ENCODE assay signal across 8 cellular contexts in the genomic region with DNA sequence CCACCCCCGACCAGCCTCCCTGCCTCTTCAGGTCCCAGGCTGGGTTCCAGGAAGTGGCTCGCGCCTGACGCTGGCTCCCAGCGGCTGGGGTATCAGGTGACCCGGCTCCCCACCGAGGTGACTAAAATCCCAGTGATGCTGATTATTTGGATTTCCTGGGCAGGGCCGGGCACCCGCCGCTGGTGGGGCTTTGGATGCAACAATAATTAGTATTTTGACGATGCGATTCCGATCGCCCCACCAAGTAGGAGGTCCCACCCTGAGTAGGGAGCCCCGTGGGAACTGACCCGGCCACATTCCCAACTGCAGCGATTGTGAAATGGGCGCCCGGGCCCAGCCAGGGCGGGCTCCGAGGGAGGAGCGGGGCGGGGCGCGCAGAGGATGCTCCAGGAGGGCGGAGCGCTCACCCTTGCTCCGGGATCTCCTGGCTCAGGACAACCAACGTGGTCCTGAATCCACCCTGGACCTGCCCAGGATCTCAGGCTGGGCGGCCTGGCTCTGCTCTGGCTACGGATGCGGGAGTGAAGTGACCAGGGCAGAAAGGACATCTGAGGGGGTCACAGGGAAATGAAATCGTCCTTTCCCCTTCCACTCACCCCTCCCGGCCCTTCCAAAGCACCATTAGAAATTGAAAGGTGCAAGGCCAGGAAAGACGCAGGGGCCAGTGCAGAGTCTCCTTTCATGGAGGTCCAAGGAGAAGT. TPM values are rescaled to one million over a fixed set of nuclear protein-coding genes. Genes with fewer than 3 reads are reported as not detected.
A peak's percentile ranks its signal among the peaks of the same experiment; 100 is the strongest.
DNase-seq lines count a peak whose midpoint lies in the region; ATAC-seq and TF ChIP-seq lines count a peak whose summit lies in the region.

No MANE protein-coding gene starts in this region.

- in situ Hi-C loops in gastrocnemius medialis (cut with MboI; ENCODE audit: low sequenced_read_pairs in 4 of 4), result loop anchor here in 2 of 4 donors (25.0 kb wide), 1 partner anchor 643 kb away; no protein-coding TSS in a partner anchor

- H3K4me3 Mint-ChIP-seq in activated naive CD4-positive, alpha-beta T cell treated with anti-CD3 and anti-CD28 coated beads for 36 hours, result no peak overlapping the region
- no peak overlapping the region for H3K4me3 Mint-ChIP-seq in activated CD4-positive, alpha-beta memory T cell treated with anti-CD3 and anti-CD28 coated beads, Interleukin-2, amount 10 ng/mL, durations not matched to agents 7 days and 5 days

- H3K4me1 Mint-ChIP-seq in activated naive CD4-positive, alpha-beta T cell treated with anti-CD3 and anti-CD28 coated beads for 36 hours (ENCODE audit: low read depth), result peaks cover 52% of the 10 kb centered on the region
- H3K4me1 Mint-ChIP-seq in activated CD4-positive, alpha-beta memory T cell treated with anti-CD3 and anti-CD28 coated beads, Interleukin-2, amount 10 ng/mL, durations not matched to agents 7 days and 5 days, result peaks cover 62% of the 10 kb centered on the region

- H3K36me3 ChIP-seq in cardiac muscle cell (no peaks in the 10 kb centered on the region), gastrocnemius medialis (no peaks in the 10 kb centered on the region)

- H3K9me3 ChIP-seq in cardiac muscle cell (ENCODE audit: low read depth) (no peaks in the 10 kb centered on the region), gastrocnemius medialis (no peaks in the 10 kb centered on the region)

- H3K4me1 ChIP-seq in cardiac muscle cell (ENCODE audit: low read depth) (no peaks in the 10 kb centered on the region), gastrocnemius medialis (no peaks in the 10 kb centered on the region)

- H3K27me3 ChIP-seq in cardiac muscle cell, result no peaks in the 10 kb centered on the region
- H3K27me3 ChIP-seq in gastrocnemius medialis, result peaks cover 13 to 17% (median 14%) of the 10 kb centered on the region in 3 donors

- no peaks in the 10 kb centered on the region for H3K9me3 Mint-ChIP-seq in activated naive CD4-positive, alpha-beta T cell treated with anti-CD3 and anti-CD28 coated beads for 36 hours
- no peaks in the 10 kb centered on the region for H3K9me3 Mint-ChIP-seq in activated CD4-positive, alpha-beta memory T cell treated with anti-CD3 and anti-CD28 coated beads, Interleukin-2, amount 10 ng/mL, durations not matched to agents 7 days and 5 days

- TF ChIP-seq CTCF in cardiac muscle cell (IDR thresholded peaks at IDR 0.05; ENCODE audit: low read depth, low read length), result no peak
- no peak for TF ChIP-seq CTCF in gastrocnemius medialis (IDR thresholded peaks at IDR 0.05 in 4 of 5, conservative IDR thresholded peaks at IDR 0.05 in 1 of 5)

- H3K27me3 Mint-ChIP-seq in activated naive CD4-positive, alpha-beta T cell treated with anti-CD3 and anti-CD28 coated beads for 36 hours (ENCODE audit: low read depth), result no peaks in the 10 kb centered on the region
- no peaks in the 10 kb centered on the region for H3K27me3 Mint-ChIP-seq in activated CD4-positive, alpha-beta memory T cell treated with anti-CD3 and anti-CD28 coated beads, Interleukin-2, amount 10 ng/mL, durations not matched to agents 7 days and 5 days

- intact Hi-C loops in activated naive CD4-positive, alpha-beta T cell treated with anti-CD3 and anti-CD28 coated beads for 36 hours (cut with micrococcal nuclease), result no loop called here
- intact Hi-C loops in gastrocnemius medialis (cut with DNase I; ENCODE audit: low total_unique reads), result no loop called here

- H3K27ac ChIP-seq in cardiac muscle cell, result no peak overlapping the region
- H3K27ac ChIP-seq in gastrocnemius medialis, result no peak overlapping the region

- H3K4me3 ChIP-seq in cardiac muscle cell (peak overlapping the region; percentile 15), gastrocnemius medialis (peak overlapping the region; percentile 28 to 43 (median 30))

- no peak for ATAC-seq in gastrocnemius medialis
- ATAC-seq in HG03469 (IDR thresholded peaks at IDR 0.05; ENCODE audit: unreplicated experiment), result no peak

- POLR2A ChIA-PET in activated CD4-positive, alpha-beta memory T cell treated with anti-CD3 and anti-CD28 coated beads, Interleukin-2, amount 10 ng/mL, durations not matched to agents 7 days and 5 days (lab: Charles Lee), result interaction anchor here (1.0 to 1.2 kb wide), 2 partner anchors 32 to 37 kb away, joined by 4 to 5 read pairs; no protein-coding TSS in a partner anchor

- no peaks in the 10 kb centered on the region for H3K36me3 Mint-ChIP-seq in activated naive CD4-positive, alpha-beta T cell treated with anti-CD3 and anti-CD28 coated beads for 36 hours (ENCODE audit: low read depth)
- H3K36me3 Mint-ChIP-seq in activated CD4-positive, alpha-beta memory T cell treated with anti-CD3 and anti-CD28 coated beads, Interleukin-2, amount 10 ng/mL, durations not matched to agents 7 days and 5 days (ENCODE audit: low read depth), result no peaks in the 10 kb centered on the region

- DNase-seq in activated naive CD4-positive, alpha-beta T cell treated with anti-CD3 and anti-CD28 coated beads for 36 hours, result peak; percentile 52
- DNase-seq in activated naive CD4-positive, alpha-beta T cell (lab: John Stamatoyannopoulos, UW), result no peak
- DNase-seq in activated CD4-positive, alpha-beta memory T cell treated with anti-CD3 and anti-CD28 coated beads, Interleukin-2, amount 10 ng/mL, durations not matched to agents 7 days and 5 days, result no peak
- DNase-seq in cardiac muscle cell (ENCODE audit: low read depth in 1 of 2, low spot score in 1 of 2), result peak; percentile 58 to 79
- DNase-seq in gastrocnemius medialis, result peak in 1 of 2 donors; percentile 16
- no peak for DNase-seq in activated gamma-delta T cell treated with Interleukin-2 at 50 U/mL for 16 hours
- DNase-seq in HuH-7 (ENCODE audit: low spot score), result no peak

- no peak overlapping the region for H3K27ac Mint-ChIP-seq in activated naive CD4-positive, alpha-beta T cell treated with anti-CD3 and anti-CD28 coated beads for 36 hours
- peak overlapping the region; percentile 3 for H3K27ac Mint-ChIP-seq in activated CD4-positive, alpha-beta memory T cell treated with anti-CD3 and anti-CD28 coated beads, Interleukin-2, amount 10 ng/mL, durations not matched to agents 7 days and 5 days

- CTCF ChIA-PET in activated naive CD4-positive, alpha-beta T cell treated with anti-CD3 and anti-CD28 coated beads for 36 hours (lab: Charles Lee), result interaction anchor here (0.6 to 3.6 kb wide), 2 partner anchors 174 to 176 kb away, joined by 4 to 17 read pairs; no protein-coding TSS in a partner anchor
- CTCF ChIA-PET in activated CD4-positive, alpha-beta memory T cell treated with anti-CD3 and anti-CD28 coated beads, Interleukin-2, amount 10 ng/mL, durations not matched to agents 7 days and 5 days (lab: Charles Lee), result interaction anchor here (1.6 to 1.9 kb wide), 3 partner anchors 16 to 216 kb away, joined by 3 to 5 read pairs (median 5); no protein-coding TSS in a partner anchor

- no peak for TF ChIP-seq POLR2A in gastrocnemius medialis (IDR thresholded peaks at IDR 0.05)

RNA-seq across cellular contexts. Expression of a gene that starts 32.6 kb away (rescaled TPM):
- 10 to 100 TPM; 51.0 to 53.5 TPM for total RNA-seq in activated naive CD4-positive, alpha-beta T cell treated with anti-CD3 and anti-CD28 coated beads for 36 hours
- total RNA-seq in activated CD4-positive, alpha-beta memory T cell treated with anti-CD3 and anti-CD28 coated beads, Interleukin-2, amount 10 ng/mL, durations not matched to agents 7 days and 5 days, result 100 to 1,000 TPM; 143 TPM
- total RNA-seq in cardiac muscle cell, result 75.8 and 82.1 TPM in 2 replicates
- polyA plus RNA-seq in cardiac muscle cell, result 64.1 and 99.5 TPM in 2 replicates
- 1 to 10 TPM in 2 of 4 donors, under 1 TPM in 1, not detected in 1; 0.75 to 2.8 (median 2.5) TPM for total RNA-seq in gastrocnemius medialis

RNA-seq across cellular contexts. Expression of a gene that starts 37.2 kb away (rescaled TPM):
- 10 to 100 TPM; 81.3 to 85.0 TPM for total RNA-seq in activated naive CD4-positive, alpha-beta T cell treated with anti-CD3 and anti-CD28 coated beads for 36 hours
- total RNA-seq in activated CD4-positive, alpha-beta memory T cell treated with anti-CD3 and anti-CD28 coated beads, Interleukin-2, amount 10 ng/mL, durations not matched to agents 7 days and 5 days, result 10 to 100 TPM; 81.0 to 83.0 TPM
- total RNA-seq in cardiac muscle cell, result 21.6 and 40.7 TPM in 2 replicates
- 81.5 and 122 TPM in 2 replicates for polyA plus RNA-seq in cardiac muscle cell
- total RNA-seq in gastrocnemius medialis, result 10 to 100 TPM; 19.5 to 25.9 (median 21.9) TPM

Comparison
In these comparisons a context has a peak if more than half of its experiments do, and no peak if none do; other contexts are left out.
1. DNase-seq: peak in activated naive CD4-positive, alpha-beta T cell treated with anti-CD3 and anti-CD28 coated beads for 36 hours (single experiment) and cardiac muscle cell (2 of 2); none in activated naive CD4-positive, alpha-beta T cell (0 of 4), activated CD4-positive, alpha-beta memory T cell treated with anti-CD3 and anti-CD28 coated beads, Interleukin-2, amount 10 ng/mL, durations not matched to agents 7 days and 5 days (single experiment), activated gamma-delta T cell treated with Interleukin-2 at 50 U/mL for 16 hours (single experiment) and HuH-7 (single experiment).
2. RNA of a gene that starts 32.6 kb away (total RNA-seq): 143 TPM in activated CD4-positive, alpha-beta memory T cell treated with anti-CD3 and anti-CD28 coated beads, Interleukin-2, amount 10 ng/mL, durations not matched to agents 7 days and 5 days, 75.8 to 82.1 TPM in cardiac muscle cell and 51.0 to 53.5 TPM in activated naive CD4-positive, alpha-beta T cell treated with anti-CD3 and anti-CD28 coated beads for 36 hours; 0.75 to 2.8 TPM in gastrocnemius medialis; every median in the first group is over 10 times any median in the second.